Comparison of ENCODE assay signal across 9 cellular contexts in the genomic region with DNA sequence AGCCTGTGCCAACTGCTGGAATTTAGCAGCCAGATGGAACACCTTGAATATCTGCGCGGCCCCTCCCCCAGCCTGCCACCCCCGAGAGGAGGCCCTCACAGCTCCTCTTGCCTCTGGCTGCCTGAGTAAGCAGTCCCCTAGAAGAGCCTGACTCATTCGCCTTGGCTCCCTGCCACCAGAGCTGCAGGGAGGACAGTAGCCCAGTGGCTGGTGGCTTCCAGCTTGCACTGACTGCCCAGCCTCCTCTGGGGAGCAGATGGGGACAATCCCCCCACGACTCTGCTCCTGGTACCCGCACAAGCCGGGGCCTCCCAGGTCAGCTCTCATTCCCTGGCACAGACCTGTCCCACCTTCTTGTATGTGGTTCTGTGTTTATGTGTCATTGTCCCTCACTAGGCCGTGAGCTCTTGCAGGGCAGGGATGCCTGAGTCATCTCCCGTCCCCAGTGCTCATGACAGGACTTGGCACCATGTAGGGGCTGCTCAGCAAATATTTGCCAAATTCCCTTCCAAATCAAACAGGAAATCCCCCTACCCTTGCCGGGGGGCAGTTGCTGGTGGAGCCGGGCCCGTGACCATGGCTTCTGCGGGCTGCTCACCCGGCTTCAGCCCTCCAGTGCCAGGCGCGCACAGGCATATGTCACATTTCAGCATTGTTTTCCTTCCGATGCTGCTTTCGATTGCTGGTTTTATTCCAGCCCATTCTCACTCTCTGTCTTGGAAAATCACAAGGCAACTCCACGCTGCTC. TPM values are rescaled to one million over a fixed set of nuclear protein-coding genes. Genes with fewer than 3 reads are reported as not detected.
DNase-seq lines count a peak whose midpoint lies in the region; ATAC-seq and TF ChIP-seq lines count a peak whose summit lies in the region.
"Had no signal": no experiment of that assay in that cellular context is flagged by ENCODE, and none has a peak within 500 bp of the region (broad histone marks: within the 10 kb centered on the region; RNA-seq: fewer than 3 reads in every experiment).

No MANE protein-coding gene starts in this region.

- H3K4ac ChIP-seq in trophoblast cell (ENCODE audit: low read depth, low read length), result no peak overlapping the region

- H3K9me3 ChIP-seq in trophoblast cell (ENCODE audit: insufficient read depth, low read depth, low read length), result peaks cover 2% of the 10 kb centered on the region
- H3K9me3 ChIP-seq in aorta (ENCODE audit: control insufficient read depth, low read length), result peaks cover 2% of the 10 kb centered on the region

- no peaks in the 10 kb centered on the region for H3K79me2 ChIP-seq in trophoblast cell (ENCODE audit: control insufficient read depth, insufficient read depth, low read length, poor library complexity)

- H3K4me1 ChIP-seq in foreskin keratinocyte (peaks cover 8% of the 10 kb centered on the region), trophoblast cell (ENCODE audit: control insufficient read depth in 1 of 2, insufficient read depth in 2 of 2, low read length in 2 of 2) (no peaks in the 10 kb centered on the region), aorta (ENCODE audit: control insufficient read depth in 1 of 2, insufficient read depth in 2 of 2, low read length in 2 of 2) (no peaks in the 10 kb centered on the region)

- intact Hi-C loops in aorta (cut with DNase I), result no loop called here

- ATAC-seq in foreskin keratinocyte (peak; percentile 88), aorta (ENCODE audit: low FRiP score) (peak; percentile 88), GM19035 (IDR thresholded peaks at IDR 0.05; ENCODE audit: unreplicated experiment) (no peak)

- H3K36me3 ChIP-seq in GM06990 (ENCODE audit: control insufficient read depth, insufficient read depth, low read length), result no peaks in the 10 kb centered on the region
- no peaks in the 10 kb centered on the region for H3K36me3 ChIP-seq in trophoblast cell (ENCODE audit: control insufficient read depth in 1 of 2, insufficient read depth in 2 of 2, low read length in 2 of 2)
- no peaks in the 10 kb centered on the region for H3K36me3 ChIP-seq in aorta (ENCODE audit: control insufficient read depth in 1 of 2, insufficient read depth in 2 of 2, low read length in 1 of 2)

- H3K4me3 ChIP-seq in GM06990 (replicated peaks; ENCODE audit: low read depth, low read length) (no peak overlapping the region), trophoblast cell (ENCODE audit: low read depth, low read length) (no peak overlapping the region), aorta (ENCODE audit: low read length in 2 of 2) (no peak overlapping the region)

- no peak overlapping the region for H2BK12ac ChIP-seq in trophoblast cell (ENCODE audit: low read length)

- H3K27me3 ChIP-seq in GM06990 (replicated peaks; ENCODE audit: control insufficient read depth, insufficient read depth, low read length) (no peaks in the 10 kb centered on the region; the same call in none of the 2 replicates), foreskin keratinocyte (peaks cover 35% of the 10 kb centered on the region), trophoblast cell (ENCODE audit: insufficient read depth, low read length) (no peaks in the 10 kb centered on the region), aorta (ENCODE audit: control insufficient read depth in 1 of 2, insufficient read depth in 2 of 2, low read length in 1 of 2) (peaks cover 0 to 2% of the 10 kb centered on the region in 2 donors)

- no peak overlapping the region for H3K23ac ChIP-seq in trophoblast cell (ENCODE audit: low read length)

- no peaks in the 10 kb centered on the region for H3K79me1 ChIP-seq in trophoblast cell (ENCODE audit: low read length)

- no peak overlapping the region for H3K9ac ChIP-seq in trophoblast cell (ENCODE audit: low read length)

- H4K8ac ChIP-seq in trophoblast cell (ENCODE audit: low read depth, low read length), result no peak overlapping the region

- H2BK120ac ChIP-seq in trophoblast cell (ENCODE audit: insufficient read depth, low read length, poor library complexity), result no peak overlapping the region

- TF ChIP-seq CTCF in GM06990 (IDR thresholded peaks at IDR 0.05; ENCODE audit: insufficient read depth, low read length, poor library complexity, severe bottlenecking), result no peak
- TF ChIP-seq CTCF in foreskin keratinocyte (conservative IDR thresholded peaks at IDR 0.05), result no peak

- H2AK5ac ChIP-seq in trophoblast cell (ENCODE audit: low read length), result no peak overlapping the region

- H4K91ac ChIP-seq in trophoblast cell (ENCODE audit: low read depth, low read length), result no peak overlapping the region

- no peak overlapping the region for H2BK5ac ChIP-seq in trophoblast cell (ENCODE audit: low read depth, low read length, poor library complexity)

- no peak overlapping the region for H3K27ac ChIP-seq in foreskin keratinocyte
- H3K27ac ChIP-seq in trophoblast cell (ENCODE audit: low read depth, low read length), result no peak overlapping the region
- H3K27ac ChIP-seq in aorta (ENCODE audit: low read depth in 1 of 2, low read length in 2 of 2), result no peak overlapping the region

- no peak overlapping the region for H2AFZ ChIP-seq in trophoblast cell (ENCODE audit: insufficient read depth, low read length, poor library complexity)

- H3K18ac ChIP-seq in trophoblast cell (ENCODE audit: low read length), result no peak overlapping the region

- DNase-seq in GM06990 (ENCODE audit: extremely low read depth, insufficient read length) (peak; percentile 9), NCI-H1930 (lab: John Stamatoyannopoulos, UW) (peak; percentile 3 to 67), foreskin keratinocyte (peak; percentile 51 to 78), trophoblast cell (peak; percentile 47 to 51), aorta (peak; percentile 97 to 98), SK-N-DZ (ENCODE audit: low spot score) (no peak)
- peak; percentile 80 for DNase-seq in activated CD8-positive, alpha-beta memory T cell treated with anti-CD3 and anti-CD28 coated beads, Interleukin-2, amount 50 U/mL, for 48 hours

- no peak overlapping the region for H3K14ac ChIP-seq in trophoblast cell (ENCODE audit: low read length)

- H4K12ac ChIP-seq in trophoblast cell (ENCODE audit: low read depth, low read length), result no peak overlapping the region

- no peak overlapping the region for H3K4me2 ChIP-seq in trophoblast cell (ENCODE audit: low read length)

- WGBS in trophoblast cell (ENCODE audit: extremely low coverage, insufficient coverage, insufficient read length), result no CpG with 5 or more reads among the region's 19 CpGs
- WGBS in aorta, 2 donors, result 18 to 19% methylated on average over 19 of the region's 19 CpGs

RNA-seq across cellular contexts. Expression of a gene that starts 43.6 kb away (rescaled TPM):
- not detected in 2 replicates for total RNA-seq in foreskin keratinocyte
- polyA plus RNA-seq in foreskin keratinocyte, result not detected in 2 replicates
- not detected in 2 replicates for polyA plus RNA-seq in trophoblast cell (2013)
- not detected for total RNA-seq in aorta
- under 1 TPM in 1 of 2 donors, not detected in 1; 0.13 TPM for polyA plus RNA-seq in aorta
- not detected in 2 replicates for polyA plus RNA-seq in SK-N-DZ (2014; cell fraction: cytosol; rRNA removed)
- polyA plus RNA-seq in SK-N-DZ (2014; cell fraction: nucleus; rRNA removed), result not detected in 2 replicates
- total RNA-seq: subcutaneous adipose tissue had no signal
